2 cellular contexts compared by ENCODE assay signal in the genomic region with DNA sequence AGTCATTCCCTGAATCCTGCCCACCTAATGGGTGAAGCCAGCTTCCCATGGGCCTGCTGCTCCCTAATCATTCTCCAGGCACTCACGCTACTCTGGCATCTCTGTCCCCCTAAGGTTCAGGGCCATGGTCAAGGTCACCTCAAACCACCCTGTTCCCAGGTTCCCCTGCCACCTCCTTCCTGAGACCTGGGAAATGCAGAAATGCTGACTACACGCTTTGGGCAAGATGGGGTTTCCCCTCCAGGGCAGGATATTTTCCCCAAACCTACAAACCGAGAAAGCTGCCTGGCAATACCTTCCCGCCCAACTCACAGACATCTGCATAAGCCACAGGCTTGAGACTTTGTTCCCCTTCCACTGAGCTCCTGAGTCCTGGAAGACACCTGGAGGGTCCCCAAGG.
TF ChIP-seq lines count a peak whose summit lies in the region.

No MANE protein-coding gene starts in this region.

TF ChIP-seq in HepG2, 621 proteins besides CTCF, POLR2A, EP300 and RAD21:
- TF ChIP-seq MAFF (IDR thresholded peaks at IDR 0.05; ENCODE audit: low read depth, low read length) (peak; percentile 53; the same call in 1 of the 2 replicates), ZNF264 (CRISPR knock-in tag; IDR thresholded peaks at IDR 0.05) (no peak), MAFK (conservative IDR thresholded peaks at IDR 0.05 in 1 of 2, IDR thresholded peaks at IDR 0.05 in 1 of 2; ENCODE audit: low read length in 2 of 2) (peak; percentile 62)

TF ChIP-seq in GM12878, 131 proteins besides CTCF, POLR2A, EP300 and RAD21:
- no peak for TF ChIP-seq POLR2AphosphoS5 (IDR thresholded peaks at IDR 0.05; ENCODE audit: low read length)
- TF ChIP-seq CUX1 (IDR thresholded peaks at IDR 0.05; ENCODE audit: insufficient replicate concordance, low read depth, low read length) = no peak
- TF ChIP-seq TAF1 (IDR thresholded peaks at IDR 0.05; ENCODE audit: borderline replicate concordance, low read depth, low read length) = no peak
- no peak for TF ChIP-seq SP1 (IDR thresholded peaks at IDR 0.05; ENCODE audit: low read depth, low read length)
- no peak for TF ChIP-seq CEBPB (IDR thresholded peaks at IDR 0.05; ENCODE audit: borderline replicate concordance in 1 of 2, low read depth in 2 of 2, low read length in 2 of 2)
- no peak for TF ChIP-seq KLF5 (IDR thresholded peaks at IDR 0.05; ENCODE audit: partially characterized antibody)
- no peak for TF ChIP-seq CBX3 (IDR thresholded peaks at IDR 0.05; ENCODE audit: borderline replicate concordance, low read depth)
- no peak for TF ChIP-seq RB1 (IDR thresholded peaks at IDR 0.05; ENCODE audit: borderline replicate concordance)
- TF ChIP-seq ZNF384 (IDR thresholded peaks at IDR 0.05; ENCODE audit: borderline replicate concordance, low read depth, low read length) = no peak
- TF ChIP-seq IKZF2 (IDR thresholded peaks at IDR 0.05) = no peak
- no peak for TF ChIP-seq NFXL1 (IDR thresholded peaks at IDR 0.05; ENCODE audit: borderline replicate concordance)
- no peak for TF ChIP-seq WRNIP1 (IDR thresholded peaks at IDR 0.05; ENCODE audit: borderline replicate concordance, low read depth, low read length)
- no peak for TF ChIP-seq SUZ12 (IDR thresholded peaks at IDR 0.05; ENCODE audit: unreplicated experiment)
- TF ChIP-seq JUNB (IDR thresholded peaks at IDR 0.05) = no peak
- no peak for TF ChIP-seq HCFC1 (IDR thresholded peaks at IDR 0.05; ENCODE audit: low read length)
